In the genomic region with DNA sequence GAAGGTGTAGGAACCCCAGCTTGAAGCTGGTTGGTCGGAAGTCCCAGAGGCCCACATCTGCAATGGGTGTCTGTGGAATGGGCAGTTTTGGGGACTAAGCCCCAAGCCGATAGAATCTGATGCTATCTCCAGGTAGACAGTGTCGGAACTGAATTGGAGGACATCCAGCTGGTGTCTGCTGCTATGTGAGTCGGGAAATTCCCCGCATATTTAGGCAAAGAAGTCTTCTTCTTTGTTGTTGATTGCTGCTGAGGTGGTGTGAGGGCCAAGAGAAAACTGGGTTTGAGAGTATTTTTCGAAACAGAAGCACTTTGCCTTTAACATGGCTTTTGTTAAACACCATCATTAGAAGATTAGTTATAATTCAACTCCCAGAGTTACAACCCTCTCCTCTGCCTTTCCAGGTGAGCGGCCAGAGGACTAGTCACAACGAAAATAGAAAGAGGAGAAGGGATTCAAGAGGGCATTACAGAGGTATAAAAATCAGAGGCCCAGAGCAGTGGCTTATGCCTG, we compare ENCODE assay signal across 25 cellular contexts. TPM values are rescaled to one million over a fixed set of nuclear protein-coding genes. Genes with fewer than 3 reads are reported as not detected.
A peak's percentile ranks its signal among the peaks of the same experiment; 100 is the strongest.
DNase-seq lines count a peak whose midpoint lies in the region; ATAC-seq, FAIRE-seq and TF ChIP-seq lines count a peak whose summit lies in the region.
"Had no signal": no experiment of that assay in that cellular context is flagged by ENCODE, and none has a peak within 500 bp of the region (broad histone marks: within the 10 kb centered on the region; RNA-seq: fewer than 3 reads in every experiment).

No MANE protein-coding gene starts in this region.

- no peak overlapping the region for H3K14ac ChIP-seq in neuronal stem cell (ENCODE audit: low read length)

- no peaks in the 10 kb centered on the region for H3F3A ChIP-seq in PC-3 (ENCODE audit: low read length, unreplicated experiment)

- peak overlapping the region; percentile 48 for H3K27ac Mint-ChIP-seq in astrocyte (ENCODE audit: unreplicated experiment)
- H3K27ac Mint-ChIP-seq in CD4-positive, alpha-beta memory T cell, result no peak overlapping the region

- H3K27ac ChIP-seq in astrocyte (ENCODE audit: low read depth, low read length) (no peak overlapping the region), neuronal stem cell (replicated peaks; ENCODE audit: low read length) (no peak overlapping the region), PC-3 (ENCODE audit: low read length) (no peak overlapping the region), upper lobe of left lung (no peak overlapping the region)
- no peak overlapping the region for H3K27ac ChIP-seq in CD4-positive, alpha-beta memory T cell (ENCODE audit: low read depth, low read length)
- H3K27ac ChIP-seq: C4-2B, SJSA1 had no signal

- TF ChIP-seq EP300 in upper lobe of left lung (IDR thresholded peaks at IDR 0.05), result no peak

- H3K4me3 ChIP-seq in astrocyte (ENCODE audit: insufficient read depth, low read depth, low read length), result no peak overlapping the region
- no peak overlapping the region for H3K4me3 ChIP-seq in neuronal stem cell (ENCODE audit: low read length in 2 of 2)
- no peak overlapping the region for H3K4me3 ChIP-seq in PC-3 (ENCODE audit: low read length)
- H3K4me3 ChIP-seq in upper lobe of left lung, result no peak overlapping the region
- no peak overlapping the region for H3K4me3 ChIP-seq in CD4-positive, alpha-beta memory T cell (ENCODE audit: low read length in 2 of 2)
- H3K4me3 ChIP-seq: GM12878, SJSA1 had no signal

- H2BK15ac ChIP-seq in neuronal stem cell (ENCODE audit: low read length), result no peak overlapping the region

- no peak for FAIRE-seq in astrocyte (lab: Jason Lieb, UNC)
- FAIRE-seq: A204.1, GM12878, HTR-8/SVneo, RCC 7860 had no signal

- H3K27me3 Mint-ChIP-seq in astrocyte (ENCODE audit: low read depth, unreplicated experiment), result no peaks in the 10 kb centered on the region
- H3K27me3 Mint-ChIP-seq in CD4-positive, alpha-beta memory T cell, result no peaks in the 10 kb centered on the region

- ATAC-seq in PC-3, result no peak
- no peak for ATAC-seq in upper lobe of left lung (ENCODE audit: low FRiP score in 2 of 2)
- ATAC-seq: GM12878, Right ventricle myocardium inferior had no signal

- no CpG with 5 or more reads among the region's 8 CpGs for WGBS in neuronal stem cell (ENCODE audit: extremely low coverage in 2 of 2, insufficient read length in 2 of 2, insufficient replicate concordance in 1 of 2), 2 donors
- WGBS in upper lobe of left lung, 2 donors, result 84 to 90% methylated on average over 8 of the region's 8 CpGs

- BruUV-seq in PC-3 (replicated peaks; lab: Mats Ljungman, UMichigan), result no TSS peak

- H2BK120ac ChIP-seq in neuronal stem cell (ENCODE audit: low read depth, low read length), result no peak overlapping the region

- no peak overlapping the region for H2BK5ac ChIP-seq in neuronal stem cell (ENCODE audit: low read length)

- H3K9me3 ChIP-seq in astrocyte (ENCODE audit: insufficient read depth, low read depth, low read length) (no peaks in the 10 kb centered on the region), neuronal stem cell (replicated peaks in 1 of 2; ENCODE audit: control insufficient read depth in 2 of 2, insufficient read depth in 1 of 2, low read depth in 1 of 2, low read length in 2 of 2) (peaks cover 1 to 3% of the 10 kb centered on the region in 2 donors), PC-3 (ENCODE audit: low read length) (no peaks in the 10 kb centered on the region), upper lobe of left lung (no peaks in the 10 kb centered on the region)
- no peaks in the 10 kb centered on the region for H3K9me3 ChIP-seq in CD4-positive, alpha-beta memory T cell (ENCODE audit: control insufficient read depth in 1 of 2, low read length in 2 of 2)
- H3K9me3 ChIP-seq: SJSA1 had no signal

- no peaks in the 10 kb centered on the region for H3K9me2 ChIP-seq in PC-3 (replicated peaks; ENCODE audit: low read length)

- H3K4me3 Mint-ChIP-seq in astrocyte (ENCODE audit: unreplicated experiment), result no peak overlapping the region
- H3K4me3 Mint-ChIP-seq in CD4-positive, alpha-beta memory T cell, result no peak overlapping the region

- no peak overlapping the region for H3K18ac ChIP-seq in neuronal stem cell (ENCODE audit: low read length)

- no peaks in the 10 kb centered on the region for H3K79me2 ChIP-seq in astrocyte (ENCODE audit: insufficient read depth, low read length)
- H3K79me2 ChIP-seq in PC-3 (ENCODE audit: low read length), result no peaks in the 10 kb centered on the region

- no peaks in the 10 kb centered on the region for H3K4me1 ChIP-seq in astrocyte (ENCODE audit: insufficient read depth, low read length)
- H3K4me1 ChIP-seq in neuronal stem cell (ENCODE audit: control insufficient read depth in 2 of 2, insufficient read depth in 1 of 2, low read depth in 1 of 2, low read length in 2 of 2), result no peaks in the 10 kb centered on the region
- no peaks in the 10 kb centered on the region for H3K4me1 ChIP-seq in PC-3 (ENCODE audit: insufficient read depth, low read length)
- no peaks in the 10 kb centered on the region for H3K4me1 ChIP-seq in upper lobe of left lung
- H3K4me1 ChIP-seq in CD4-positive, alpha-beta memory T cell (ENCODE audit: insufficient read depth, low read length), result no peaks in the 10 kb centered on the region
- H3K4me1 ChIP-seq: SJSA1 had no signal

- H3K23ac ChIP-seq in neuronal stem cell (ENCODE audit: low read depth, low read length, poor library complexity), result no peak overlapping the region

- H2AFZ ChIP-seq in astrocyte (ENCODE audit: low read depth, low read length) (no peak overlapping the region), neuronal stem cell (ENCODE audit: low read length) (peak overlapping the region; percentile 35), PC-3 (ENCODE audit: low read length) (no peak overlapping the region)

- DNase-seq in ELF-1 (ENCODE audit: low read depth, low spot score) (peak; percentile 55), astrocyte (ENCODE audit: low read depth) (no peak), kidney glomerular epithelial cell (lab: John Stamatoyannopoulos, UW) (peak; percentile 43), neuronal stem cell (ENCODE audit: low spot score) (no peak), nucleus accumbens (lab: John Stamatoyannopoulos, UW) (no peak), PC-3 (no peak), upper lobe of left lung (no peak)
- DNase-seq in CD4-positive, alpha-beta memory T cell, result no peak
- DNase-seq: DMS79; HCEC 1CT; Karpas-422; NCI-H1694; NCI-H2081; NCI-H2171; NCI-H345; NCI-H524; NCI-H774; NK-92 treated with Interleukin-12 subunit alpha and Interleukin-12 subunit beta, amount 100 ng/mL, for 24 hours had no signal

- no peak overlapping the region for H3K4me2 ChIP-seq in astrocyte (ENCODE audit: low read length)
- H3K4me2 ChIP-seq in neuronal stem cell (ENCODE audit: insufficient read depth, low read length, poor library complexity, severe bottlenecking), result no peak overlapping the region
- H3K4me2 ChIP-seq in PC-3 (ENCODE audit: low read length), result no peak overlapping the region

- no peak overlapping the region for H2AK5ac ChIP-seq in neuronal stem cell (ENCODE audit: low read depth, low read length)

- no peak overlapping the region for H4K8ac ChIP-seq in neuronal stem cell (ENCODE audit: low read depth, low read length)

- CTCF ChIA-PET in PC-3 (lab: Charles Lee), result no interaction called here
- CTCF ChIA-PET in CD4-positive, alpha-beta memory T cell (lab: Charles Lee; ENCODE audit: partially characterized antibody), result no interaction called here

- H4K20me1 ChIP-seq in astrocyte (ENCODE audit: insufficient read depth, low read length) (no peaks in the 10 kb centered on the region), PC-3 (ENCODE audit: low read length) (no peaks in the 10 kb centered on the region)

- no peak overlapping the region for H3K4ac ChIP-seq in neuronal stem cell (ENCODE audit: low read length)

- H3K36me3 ChIP-seq in astrocyte (ENCODE audit: insufficient read depth, low read length) (no peaks in the 10 kb centered on the region), neuronal stem cell (replicated peaks in 1 of 2; ENCODE audit: control insufficient read depth in 2 of 2, insufficient read depth in 2 of 2, low read length in 2 of 2) (peaks cover 0 to 2% of the 10 kb centered on the region in 2 donors), PC-3 (ENCODE audit: low read depth, low read length) (no peaks in the 10 kb centered on the region), upper lobe of left lung (no peaks in the 10 kb centered on the region)
- no peaks in the 10 kb centered on the region for H3K36me3 ChIP-seq in CD4-positive, alpha-beta memory T cell (ENCODE audit: insufficient read depth, low read length)
- H3K36me3 ChIP-seq: SJSA1 had no signal

- no peak overlapping the region for H4K91ac ChIP-seq in neuronal stem cell (ENCODE audit: low read depth, low read length, poor library complexity)

- no peaks in the 10 kb centered on the region for H3K79me1 ChIP-seq in neuronal stem cell (ENCODE audit: low read depth, low read length)

- no peak for TF ChIP-seq CTCF in astrocyte (IDR thresholded peaks at IDR 0.05; ENCODE audit: insufficient read depth, low read depth, low read length)
- no peak for TF ChIP-seq CTCF in PC-3 (conservative IDR thresholded peaks at IDR 0.05; ENCODE audit: low read depth, low read length)
- TF ChIP-seq CTCF in upper lobe of left lung (IDR thresholded peaks at IDR 0.05), result no peak

- H3K4me1 Mint-ChIP-seq in astrocyte (ENCODE audit: low read depth, unreplicated experiment), result peaks cover 12% of the 10 kb centered on the region
- no peaks in the 10 kb centered on the region for H3K4me1 Mint-ChIP-seq in CD4-positive, alpha-beta memory T cell

- POLR2A ChIA-PET in PC-3 (lab: Charles Lee; ENCODE audit: unreplicated experiment), result no interaction called here
- POLR2A ChIA-PET in CD4-positive, alpha-beta memory T cell (lab: Charles Lee; ENCODE audit: partially characterized antibody), result no interaction called here

- no peaks in the 10 kb centered on the region for H3K27me3 ChIP-seq in astrocyte (ENCODE audit: insufficient read depth, low read length)
- H3K27me3 ChIP-seq in neuronal stem cell (ENCODE audit: control insufficient read depth in 3 of 3, insufficient read depth in 3 of 3, low read depth in 1 of 3, low read length in 3 of 3), result no peaks in the 10 kb centered on the region
- no peaks in the 10 kb centered on the region for H3K27me3 ChIP-seq in PC-3 (ENCODE audit: low read length)
- no peaks in the 10 kb centered on the region for H3K27me3 ChIP-seq in upper lobe of left lung
- no peaks in the 10 kb centered on the region for H3K27me3 ChIP-seq in CD4-positive, alpha-beta memory T cell (ENCODE audit: insufficient read depth, low read length)
- H3K27me3 ChIP-seq: SJSA1 had no signal

- no peak for TF ChIP-seq POLR2A in upper lobe of left lung (IDR thresholded peaks at IDR 0.05)

- no peaks in the 10 kb centered on the region for H3K9me3 Mint-ChIP-seq in astrocyte (ENCODE audit: unreplicated experiment)
- peaks cover 0 to 2% (median 0%) of the 10 kb centered on the region in 8 donors for H3K9me3 Mint-ChIP-seq in CD4-positive, alpha-beta memory T cell

- intact Hi-C loops in PC-3 (cut with micrococcal nuclease), result no loop called here
- intact Hi-C loops in CD4-positive, alpha-beta memory T cell (cut with micrococcal nuclease), result no loop called here

- H3K9ac ChIP-seq in astrocyte (ENCODE audit: low read length) (no peak overlapping the region), neuronal stem cell (ENCODE audit: low read depth, low read length, poor library complexity) (no peak overlapping the region), PC-3 (ENCODE audit: low read length) (no peak overlapping the region)

- no peak overlapping the region for H2BK12ac ChIP-seq in neuronal stem cell (ENCODE audit: low read length)

- no peaks in the 10 kb centered on the region for H3K36me3 Mint-ChIP-seq in astrocyte (ENCODE audit: low read depth, unreplicated experiment)
- H3K36me3 Mint-ChIP-seq in CD4-positive, alpha-beta memory T cell, result peaks cover 8 to 36% of the 10 kb centered on the region in 2 donors

RNA-seq across cellular contexts. Expression of gene ACTR3, which starts 49.4 kb away (rescaled TPM):
- total RNA-seq in astrocyte, result 488 and 495 TPM in 2 replicates
- polyA plus RNA-seq in neuronal stem cell (2013, experiment 1 of 2), result 92.5 TPM
- 89.5 TPM for polyA plus RNA-seq in neuronal stem cell (2013, experiment 2 of 2)
- 177 and 197 TPM in 2 replicates for total RNA-seq in PC-3 (2014; rRNA removed)
- 100 to 1,000 TPM in 4 of 6 donors, 10 to 100 TPM in 2; 79.6 to 304 (median 139) TPM for total RNA-seq in upper lobe of left lung
- total RNA-seq in CD4-positive, alpha-beta memory T cell, result 100 to 1,000 TPM; 247 to 251 TPM
- polyA plus RNA-seq in CD4-positive, alpha-beta memory T cell, result 100 to 1,000 TPM; 541 to 567 TPM

Comparison
In these comparisons a context has a peak if more than half of its experiments do, and no peak if none do; other contexts are left out.
1. DNase-seq: peak in ELF-1 (single experiment) and kidney glomerular epithelial cell (single experiment); none in astrocyte (single experiment), neuronal stem cell (single experiment), nucleus accumbens (0 of 56), PC-3 (single experiment), upper lobe of left lung (0 of 2) and CD4-positive, alpha-beta memory T cell (0 of 5).